In genomic region chr11:65057526-65057925, GRCh38 we compare ENCODE assay signal across 1 cellular context.
TF ChIP-seq lines count a peak whose summit lies in the region.

No MANE protein-coding gene starts in this region.

TF ChIP-seq in HepG2, 621 proteins besides CTCF, POLR2A, EP300 and RAD21:
- peak; percentile 92 for TF ChIP-seq ZNF3 (CRISPR knock-in tag; IDR thresholded peaks at IDR 0.05)
- TF ChIP-seq ZNF607 (CRISPR knock-in tag; IDR thresholded peaks at IDR 0.05; ENCODE audit: borderline replicate concordance) = no peak
- no peak for TF ChIP-seq TOPORS (CRISPR knock-in tag; IDR thresholded peaks at IDR 0.05)
- 0 out of 2 replicates have a peak, but pooled peaks have one; percentile 3 for TF ChIP-seq PHF8 (CRISPR knock-in tag; IDR thresholded peaks at IDR 0.05)
- no peak for TF ChIP-seq HMGA1 (CRISPR knock-in tag; conservative IDR thresholded peaks at IDR 0.05)
- TF ChIP-seq ZNF333 (CRISPR knock-in tag; IDR thresholded peaks at IDR 0.05; ENCODE audit: borderline replicate concordance) = no peak
- TF ChIP-seq ZNF782 (CRISPR knock-in tag; IDR thresholded peaks at IDR 0.05; ENCODE audit: borderline replicate concordance) = no peak
